Comparison of ENCODE assay signal across 10 cellular contexts in the genomic region with DNA sequence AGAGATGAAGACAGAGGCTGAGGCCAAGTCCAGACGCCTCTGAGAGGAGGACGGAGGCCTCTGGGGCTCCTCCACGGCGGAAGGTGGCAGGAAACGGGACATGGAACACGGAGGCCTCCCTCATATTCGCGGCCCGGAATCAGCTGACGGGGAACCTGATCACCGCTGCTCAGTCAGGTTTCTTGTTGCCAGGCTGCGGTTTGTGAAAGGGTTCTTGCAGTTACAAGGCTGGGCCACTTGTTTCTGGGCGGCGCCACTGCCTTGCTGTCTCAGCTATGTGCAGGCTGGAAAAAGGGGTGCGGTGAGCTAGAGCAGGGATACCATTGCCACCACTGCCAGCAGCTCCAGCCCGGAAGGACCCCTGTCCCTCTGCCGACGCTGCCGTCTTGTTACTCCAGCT. TPM values are rescaled to one million over a fixed set of nuclear protein-coding genes. Genes with fewer than 3 reads are reported as not detected.
A peak's percentile ranks its signal among the peaks of the same experiment; 100 is the strongest.
DNase-seq lines count a peak whose midpoint lies in the region; ATAC-seq lines count a peak whose summit lies in the region.
"Had no signal": no experiment of that assay in that cellular context is flagged by ENCODE, and none has a peak within 500 bp of the region (broad histone marks: within the 10 kb centered on the region; RNA-seq: fewer than 3 reads in every experiment).

No MANE protein-coding gene starts in this region.

- peaks cover 12% of the 10 kb centered on the region for H3K27me3 Mint-ChIP-seq in activated CD4-positive, alpha-beta T cell treated with anti-CD3 and anti-CD28 coated beads, Interleukin-2, amount 10 ng/mL, durations not matched to agents 24 days and 14 days
- peaks cover 8% of the 10 kb centered on the region for H3K27me3 Mint-ChIP-seq in activated CD4-positive, alpha-beta T cell treated with anti-CD3 and anti-CD28 coated beads, Interleukin-2, amount 10 ng/mL, durations not matched to agents 7 days and 5 days

- no peaks in the 10 kb centered on the region for H3K9me3 Mint-ChIP-seq in activated CD4-positive, alpha-beta T cell treated with anti-CD3 and anti-CD28 coated beads, Interleukin-2, amount 10 ng/mL, durations not matched to agents 24 days and 14 days
- no peaks in the 10 kb centered on the region for H3K9me3 Mint-ChIP-seq in activated CD4-positive, alpha-beta T cell treated with anti-CD3 and anti-CD28 coated beads, Interleukin-2, amount 10 ng/mL, durations not matched to agents 7 days and 5 days
- no peaks in the 10 kb centered on the region for H3K9me3 Mint-ChIP-seq in stimulated activated effector memory CD8-positive, alpha-beta T cell treated with anti-CD3 and anti-CD28 coated beads, Interleukin-12 subunit alpha, Interleukin-12 subunit beta, amount 100 ng/mL, for 72 hours

- CTCF ChIA-PET in activated CD4-positive, alpha-beta T cell treated with anti-CD3 and anti-CD28 coated beads, Interleukin-2, amount 10 ng/mL, durations not matched to agents 7 days and 5 days (lab: Charles Lee): no interaction called here

- peak; percentile 49 for ATAC-seq in stimulated activated effector memory CD8-positive, alpha-beta T cell treated with anti-CD3 and anti-CD28 coated beads, Interleukin-12 subunit alpha, Interleukin-12 subunit beta, amount 100 ng/mL, for 72 hours
- ATAC-seq in GM21528 (IDR thresholded peaks at IDR 0.05; ENCODE audit: low FRiP score, unreplicated experiment): no peak

- POLR2A ChIA-PET in activated CD4-positive, alpha-beta T cell treated with anti-CD3 and anti-CD28 coated beads, Interleukin-2, amount 10 ng/mL, durations not matched to agents 7 days and 5 days (lab: Charles Lee): no interaction called here

- H3K36me3 Mint-ChIP-seq in activated CD4-positive, alpha-beta T cell treated with anti-CD3 and anti-CD28 coated beads, Interleukin-2, amount 10 ng/mL, durations not matched to agents 24 days and 14 days (ENCODE audit: low read depth): no peaks in the 10 kb centered on the region
- no peaks in the 10 kb centered on the region for H3K36me3 Mint-ChIP-seq in activated CD4-positive, alpha-beta T cell treated with anti-CD3 and anti-CD28 coated beads, Interleukin-2, amount 10 ng/mL, durations not matched to agents 7 days and 5 days (ENCODE audit: low read depth)
- H3K36me3 Mint-ChIP-seq in stimulated activated effector memory CD8-positive, alpha-beta T cell treated with anti-CD3 and anti-CD28 coated beads, Interleukin-12 subunit alpha, Interleukin-12 subunit beta, amount 100 ng/mL, for 72 hours: no peaks in the 10 kb centered on the region
- H3K36me3 Mint-ChIP-seq: CD4-positive, CD25-positive, alpha-beta regulatory T cell had no signal

- H3K27ac Mint-ChIP-seq in activated CD4-positive, alpha-beta T cell treated with anti-CD3 and anti-CD28 coated beads, Interleukin-2, amount 10 ng/mL, durations not matched to agents 24 days and 14 days: no peak overlapping the region
- H3K27ac Mint-ChIP-seq in activated CD4-positive, alpha-beta T cell treated with anti-CD3 and anti-CD28 coated beads, Interleukin-2, amount 10 ng/mL, durations not matched to agents 7 days and 5 days: no peak overlapping the region
- no peak overlapping the region for H3K27ac Mint-ChIP-seq in stimulated activated effector memory CD8-positive, alpha-beta T cell treated with anti-CD3 and anti-CD28 coated beads, Interleukin-12 subunit alpha, Interleukin-12 subunit beta, amount 100 ng/mL, for 72 hours
- H3K27ac Mint-ChIP-seq: CD4-positive, CD25-positive, alpha-beta regulatory T cell had no signal

- H3K4me1 Mint-ChIP-seq in activated CD4-positive, alpha-beta T cell treated with anti-CD3 and anti-CD28 coated beads, Interleukin-2, amount 10 ng/mL, durations not matched to agents 24 days and 14 days: no peaks in the 10 kb centered on the region
- no peaks in the 10 kb centered on the region for H3K4me1 Mint-ChIP-seq in activated CD4-positive, alpha-beta T cell treated with anti-CD3 and anti-CD28 coated beads, Interleukin-2, amount 10 ng/mL, durations not matched to agents 7 days and 5 days
- H3K4me1 Mint-ChIP-seq in stimulated activated effector memory CD8-positive, alpha-beta T cell treated with anti-CD3 and anti-CD28 coated beads, Interleukin-12 subunit alpha, Interleukin-12 subunit beta, amount 100 ng/mL, for 72 hours: no peaks in the 10 kb centered on the region
- H3K4me1 Mint-ChIP-seq: CD4-positive, CD25-positive, alpha-beta regulatory T cell had no signal

- peak; percentile 61 for DNase-seq in activated CD4-positive, alpha-beta T cell treated with anti-CD3 and anti-CD28 coated beads, Interleukin-2, amount 10 ng/mL, durations not matched to agents 24 days and 14 days
- DNase-seq in activated CD4-positive, alpha-beta T cell treated with anti-CD3 and anti-CD28 coated beads, Interleukin-2, amount 10 ng/mL, durations not matched to agents 7 days and 5 days: no peak
- DNase-seq in HT1080 (ENCODE audit: low read depth) (peak; percentile 24), ecto neural progenitor cell (ENCODE audit: low spot score) (peak; percentile 72), SIG-M5 treated with dmso at 0.1 percent for 504 hours (lab: John Stamatoyannopoulos, UW; ENCODE audit: unreplicated experiment) (no peak), hypothalamus (lab: John Stamatoyannopoulos, UW) (no peak)
- no peak for DNase-seq in stimulated activated effector memory CD8-positive, alpha-beta T cell treated with anti-CD3 and anti-CD28 coated beads, Interleukin-12 subunit alpha, Interleukin-12 subunit beta, amount 100 ng/mL, for 72 hours (ENCODE audit: low spot score in 2 of 2)

- no peak overlapping the region for H3K4me3 Mint-ChIP-seq in activated CD4-positive, alpha-beta T cell treated with anti-CD3 and anti-CD28 coated beads, Interleukin-2, amount 10 ng/mL, durations not matched to agents 24 days and 14 days
- H3K4me3 Mint-ChIP-seq in activated CD4-positive, alpha-beta T cell treated with anti-CD3 and anti-CD28 coated beads, Interleukin-2, amount 10 ng/mL, durations not matched to agents 7 days and 5 days: no peak overlapping the region
- H3K4me3 Mint-ChIP-seq in stimulated activated effector memory CD8-positive, alpha-beta T cell treated with anti-CD3 and anti-CD28 coated beads, Interleukin-12 subunit alpha, Interleukin-12 subunit beta, amount 100 ng/mL, for 72 hours: no peak overlapping the region
- H3K4me3 Mint-ChIP-seq: CD4-positive, CD25-positive, alpha-beta regulatory T cell had no signal

- intact Hi-C loops in activated CD4-positive, alpha-beta T cell treated with anti-CD3 and anti-CD28 coated beads, Interleukin-2, amount 10 ng/mL, durations not matched to agents 24 days and 14 days (cut with micrococcal nuclease): loop anchor here (10.0 kb wide), 1 partner anchor 137 kb away; no protein-coding TSS in a partner anchor

RNA-seq across cellular contexts. Expression of gene MMP1, which starts 10.0 kb away (rescaled TPM):
- not detected in 2 replicates for total RNA-seq in activated CD4-positive, alpha-beta T cell treated with anti-CD3 and anti-CD28 coated beads, Interleukin-2, amount 10 ng/mL, durations not matched to agents 24 days and 14 days
- not detected for total RNA-seq in activated CD4-positive, alpha-beta T cell treated with anti-CD3 and anti-CD28 coated beads, Interleukin-2, amount 10 ng/mL, durations not matched to agents 7 days and 5 days
- 7.9 and 9.4 TPM in 2 replicates for total RNA-seq in HT1080 (2014; rRNA removed; shearing (Covaris generic))
- 7.9 and 8.1 TPM in 2 replicates for polyA plus RNA-seq in HT1080 (2015; cell fraction: cytosol; rRNA removed)
- 19.8 and 20.7 TPM in 2 replicates for polyA plus RNA-seq in HT1080 (2015; cell fraction: nucleus; rRNA removed)
- total RNA-seq: CD4-positive, CD25-positive, alpha-beta regulatory T cell; T-helper 1 cell treated with Interleukin-12 subunit alpha and Interleukin-12 subunit beta and Interleukin-4 antibody, amounts not matched to agents 30 ng/mL and 1 ng/mL, for 36 hours had no signal
- polyA plus RNA-seq: CD4-positive, CD25-positive, alpha-beta regulatory T cell had no signal

RNA-seq across cellular contexts. Expression of gene MMP10, which starts 27.5 kb away (rescaled TPM):
- total RNA-seq in activated CD4-positive, alpha-beta T cell treated with anti-CD3 and anti-CD28 coated beads, Interleukin-2, amount 10 ng/mL, durations not matched to agents 24 days and 14 days: 0.14 TPM in 1 of 2 replicates, not detected in the other
- not detected for total RNA-seq in activated CD4-positive, alpha-beta T cell treated with anti-CD3 and anti-CD28 coated beads, Interleukin-2, amount 10 ng/mL, durations not matched to agents 7 days and 5 days
- total RNA-seq in HT1080 (2014; rRNA removed; shearing (Covaris generic)): not detected in 2 replicates
- polyA plus RNA-seq in HT1080 (2015; cell fraction: cytosol; rRNA removed): not detected in 2 replicates
- polyA plus RNA-seq in HT1080 (2015; cell fraction: nucleus; rRNA removed): 0.07 TPM in 1 of 2 replicates, not detected in the other
- total RNA-seq: CD4-positive, CD25-positive, alpha-beta regulatory T cell; T-helper 1 cell treated with Interleukin-12 subunit alpha and Interleukin-12 subunit beta and Interleukin-4 antibody, amounts not matched to agents 30 ng/mL and 1 ng/mL, for 36 hours had no signal
- polyA plus RNA-seq: CD4-positive, CD25-positive, alpha-beta regulatory T cell had no signal

RNA-seq across cellular contexts. Expression of gene MMP3, which starts 35.5 kb away (rescaled TPM):
- total RNA-seq in activated CD4-positive, alpha-beta T cell treated with anti-CD3 and anti-CD28 coated beads, Interleukin-2, amount 10 ng/mL, durations not matched to agents 24 days and 14 days: not detected in 2 replicates
- not detected for total RNA-seq in activated CD4-positive, alpha-beta T cell treated with anti-CD3 and anti-CD28 coated beads, Interleukin-2, amount 10 ng/mL, durations not matched to agents 7 days and 5 days
- 19.5 and 20.0 TPM in 2 replicates for total RNA-seq in HT1080 (2014; rRNA removed; shearing (Covaris generic))
- polyA plus RNA-seq in HT1080 (2015; cell fraction: cytosol; rRNA removed): 0.79 and 0.85 TPM in 2 replicates
- 2.4 and 5.1 TPM in 2 replicates for polyA plus RNA-seq in HT1080 (2015; cell fraction: nucleus; rRNA removed)
- total RNA-seq: CD4-positive, CD25-positive, alpha-beta regulatory T cell; T-helper 1 cell treated with Interleukin-12 subunit alpha and Interleukin-12 subunit beta and Interleukin-4 antibody, amounts not matched to agents 30 ng/mL and 1 ng/mL, for 36 hours had no signal
- polyA plus RNA-seq: CD4-positive, CD25-positive, alpha-beta regulatory T cell had no signal

Comparison
In these comparisons a context has a peak if more than half of its experiments do, and no peak if none do; other contexts are left out.
1. DNase-seq: peak in activated CD4-positive, alpha-beta T cell treated with anti-CD3 and anti-CD28 coated beads, Interleukin-2, amount 10 ng/mL, durations not matched to agents 24 days and 14 days (single experiment), HT1080 (single experiment) and ecto neural progenitor cell (single experiment); none in activated CD4-positive, alpha-beta T cell treated with anti-CD3 and anti-CD28 coated beads, Interleukin-2, amount 10 ng/mL, durations not matched to agents 7 days and 5 days (single experiment), stimulated activated effector memory CD8-positive, alpha-beta T cell treated with anti-CD3 and anti-CD28 coated beads, Interleukin-12 subunit alpha, Interleukin-12 subunit beta, amount 100 ng/mL, for 72 hours (0 of 2), SIG-M5 treated with dmso at 0.1 percent for 504 hours (single experiment) and hypothalamus (0 of 51).
2. RNA of gene MMP3, which starts 35.5 kb away (total RNA-seq): 19.5 to 20.0 TPM in HT1080; not detected in activated CD4-positive, alpha-beta T cell treated with anti-CD3 and anti-CD28 coated beads, Interleukin-2, amount 10 ng/mL, durations not matched to agents 24 days and 14 days and not detected in activated CD4-positive, alpha-beta T cell treated with anti-CD3 and anti-CD28 coated beads, Interleukin-2, amount 10 ng/mL, durations not matched to agents 7 days and 5 days; every median in the first group is over 10 times any median in the second.